Comparison of ENCODE assay signal across 7 cellular contexts in genomic region chr3:130850044-130850797, GRCh38. TPM values are rescaled to one million over a fixed set of nuclear protein-coding genes. Genes with fewer than 3 reads are reported as not detected.
DNase-seq lines count a peak whose midpoint lies in the region; ATAC-seq and TF ChIP-seq lines count a peak whose summit lies in the region.

No MANE protein-coding gene starts in this region.

- peak overlapping the region; percentile 60 for H3K27ac Mint-ChIP-seq in activated CD8-positive, alpha-beta T cell treated with anti-CD3 and anti-CD28 coated beads for 36 hours

- H3K27ac ChIP-seq in foreskin keratinocyte, result peak overlapping the region; percentile 95

- peaks cover 40% of the 10 kb centered on the region for H3K4me1 Mint-ChIP-seq in activated CD8-positive, alpha-beta T cell treated with anti-CD3 and anti-CD28 coated beads for 36 hours (ENCODE audit: low read depth)

- POLR2A ChIA-PET in activated CD8-positive, alpha-beta T cell treated with anti-CD3 and anti-CD28 coated beads for 36 hours (lab: Charles Lee), result interaction anchor here (0.6 to 4.4 kb wide), 2 partner anchors 45 to 278 kb away, joined by 3 to 23 read pairs; partner anchors contain the start of gene ATP2C1

- H3K9me3 Mint-ChIP-seq in activated CD8-positive, alpha-beta T cell treated with anti-CD3 and anti-CD28 coated beads for 36 hours, result no peaks in the 10 kb centered on the region

- H3K36me3 Mint-ChIP-seq in activated CD8-positive, alpha-beta T cell treated with anti-CD3 and anti-CD28 coated beads for 36 hours (ENCODE audit: low read depth), result no peaks in the 10 kb centered on the region

- intact Hi-C loops in activated CD8-positive, alpha-beta T cell treated with anti-CD3 and anti-CD28 coated beads for 36 hours (cut with micrococcal nuclease), result no loop called here

- CTCF ChIA-PET in activated CD8-positive, alpha-beta T cell treated with anti-CD3 and anti-CD28 coated beads for 36 hours (lab: Charles Lee), result interaction anchor here (0.7 to 4.3 kb wide), 7 partner anchors 41 to 91 kb away, joined by 3 to 19 read pairs (median 4); partner anchors contain the start of gene ATP2C1

- no peaks in the 10 kb centered on the region for H3K27me3 ChIP-seq in foreskin keratinocyte

- H3K27me3 Mint-ChIP-seq in activated CD8-positive, alpha-beta T cell treated with anti-CD3 and anti-CD28 coated beads for 36 hours, result peaks cover 25% of the 10 kb centered on the region

- no peak for TF ChIP-seq CTCF in activated CD8-positive, alpha-beta T cell treated with anti-CD3 and anti-CD28 coated beads for 36 hours (IDR thresholded peaks at IDR 0.05)
- TF ChIP-seq CTCF in foreskin keratinocyte (conservative IDR thresholded peaks at IDR 0.05), result no peak

- ATAC-seq in GM18870 (IDR thresholded peaks at IDR 0.05; ENCODE audit: unreplicated experiment) (peak; percentile 73), HG02885 (IDR thresholded peaks at IDR 0.05; ENCODE audit: poor library complexity, unreplicated experiment) (peak; percentile 77), foreskin keratinocyte (peak; percentile 96)
- ATAC-seq in activated CD8-positive, alpha-beta T cell treated with anti-CD3 and anti-CD28 coated beads for 36 hours, result peak; percentile 96

- H3K4me1 ChIP-seq in foreskin keratinocyte, result peaks cover 21% of the 10 kb centered on the region

- peak; percentile 87 for DNase-seq in NCI-H2107 (lab: John Stamatoyannopoulos, UW)
- DNase-seq in activated CD8-positive, alpha-beta T cell treated with anti-CD3 and anti-CD28 coated beads for 36 hours, result peak; percentile 80
- peak; percentile 97 for DNase-seq in foreskin keratinocyte
- peak; percentile 70 for DNase-seq in stimulated activated CD4-positive, alpha-beta T cell treated with anti-CD3 and anti-CD28 coated beads, Interleukin-15, amount 100 ng/mL, for 24 hours
- DNase-seq in NCI-H1694 treated with DMSO at 0.1 percent for 48 hours (lab: John Stamatoyannopoulos, UW), result no peak

- H3K4me3 Mint-ChIP-seq in activated CD8-positive, alpha-beta T cell treated with anti-CD3 and anti-CD28 coated beads for 36 hours, result peak overlapping the region; percentile 57

RNA-seq across cellular contexts. Expression of gene ATP2C1, which starts 43.7 kb away (rescaled TPM):
- 10 to 100 TPM; 46.4 to 46.8 TPM for total RNA-seq in activated CD8-positive, alpha-beta T cell treated with anti-CD3 and anti-CD28 coated beads for 36 hours
- total RNA-seq in foreskin keratinocyte, result 82.3 and 88.6 TPM in 2 replicates
- 36.2 and 47.5 TPM in 2 replicates for polyA plus RNA-seq in foreskin keratinocyte
